ENCODE assay signal across 2 cellular contexts in genomic region chr1:54165146-54165545, GRCh38.
TF ChIP-seq lines count a peak whose summit lies in the region.

No MANE protein-coding gene starts in this region.

TF ChIP-seq in GM23338, 12 proteins besides CTCF, POLR2A, EP300 and RAD21:
- no peak for TF ChIP-seq EZH2phosphoT487 (IDR thresholded peaks at IDR 0.05; ENCODE audit: unreplicated experiment)
- TF ChIP-seq STAT1 (IDR thresholded peaks at IDR 0.05; ENCODE audit: unreplicated experiment) = no peak
- no peak for TF ChIP-seq EZH2 (IDR thresholded peaks at IDR 0.05; ENCODE audit: low read depth, unreplicated experiment)
- TF ChIP-seq CREB1 (CRISPR knock-in tag; IDR thresholded peaks at IDR 0.05; ENCODE audit: low read depth) = no peak
- no peak for TF ChIP-seq ZNF462 (CRISPR knock-in tag; IDR thresholded peaks at IDR 0.05)
- TF ChIP-seq REST (IDR thresholded peaks at IDR 0.05; ENCODE audit: unreplicated experiment) = no peak
- TF ChIP-seq ETS1 (IDR thresholded peaks at IDR 0.05) = no peak
- TF ChIP-seq POLR2AphosphoS5 (IDR thresholded peaks at IDR 0.05; ENCODE audit: low read depth) = no peak
- no peak for TF ChIP-seq ZNF331 (CRISPR knock-in tag; IDR thresholded peaks at IDR 0.05; ENCODE audit: low read depth)
- TF ChIP-seq NANOG (IDR thresholded peaks at IDR 0.05; ENCODE audit: borderline replicate concordance) = no peak
- TF ChIP-seq JUNB (IDR thresholded peaks at IDR 0.05; ENCODE audit: unreplicated experiment) = no peak
- no peak for TF ChIP-seq ZNF114 (CRISPR knock-in tag; IDR thresholded peaks at IDR 0.05)

TF ChIP-seq in H1, 55 proteins besides CTCF, POLR2A, EP300 and RAD21:
- TF ChIP-seq POU5F1 (IDR thresholded peaks at IDR 0.05; ENCODE audit: low read depth, low read length) (no peak), TCF12 (IDR thresholded peaks at IDR 0.05; ENCODE audit: low read depth, low read length) (no peak), RFX5 (IDR thresholded peaks at IDR 0.05; ENCODE audit: borderline replicate concordance, low read depth, low read length) (no peak), ZNF274 (IDR thresholded peaks at IDR 0.05; ENCODE audit: borderline replicate concordance, extremely low read depth, low read length) (no peak), RNF2 (IDR thresholded peaks at IDR 0.05; ENCODE audit: borderline replicate concordance, low read depth, low read length, missing control alignments, poor library complexity, severe bottlenecking) (no peak), EGR1 (IDR thresholded peaks at IDR 0.05; ENCODE audit: borderline replicate concordance, low read depth, low read length) (no peak), TAF1 (IDR thresholded peaks at IDR 0.05; ENCODE audit: low read depth, low read length) (no peak), TEAD4 (IDR thresholded peaks at IDR 0.05; ENCODE audit: low read depth, low read length) (no peak), NANOG (IDR thresholded peaks at IDR 0.05; ENCODE audit: insufficient read depth, low read depth, low read length, poor library complexity, severe bottlenecking) (no peak), SUZ12 (IDR thresholded peaks at IDR 0.05; ENCODE audit: low read length) (no peak), BACH1 (IDR thresholded peaks at IDR 0.05; ENCODE audit: low read length) (no peak)
